In genomic region chr9:69078581-69078980, GRCh38 we compare ENCODE assay signal across 14 cellular contexts. TPM values are rescaled to one million over a fixed set of nuclear protein-coding genes. Genes with fewer than 3 reads are reported as not detected.
DNase-seq lines count a peak whose midpoint lies in the region; ATAC-seq and TF ChIP-seq lines count a peak whose summit lies in the region.
"Had no signal": no experiment of that assay in that cellular context is flagged by ENCODE, and none has a peak within 500 bp of the region (broad histone marks: within the 10 kb centered on the region; RNA-seq: fewer than 3 reads in every experiment).

No MANE protein-coding gene starts in this region.

- peaks cover 11% of the 10 kb centered on the region for H3K36me3 Mint-ChIP-seq in WTC11
- H3K36me3 Mint-ChIP-seq in activated naive CD8-positive, alpha-beta T cell treated with anti-CD3 and anti-CD28 coated beads, Interleukin-2, amount 50 U/mL, for 24 hours (ENCODE audit: low read depth) = peaks cover 20% of the 10 kb centered on the region

- peaks cover 10% of the 10 kb centered on the region for H3K9me3 Mint-ChIP-seq in WTC11
- peaks cover 3% of the 10 kb centered on the region for H3K9me3 Mint-ChIP-seq in activated naive CD8-positive, alpha-beta T cell treated with anti-CD3 and anti-CD28 coated beads, Interleukin-2, amount 50 U/mL, for 24 hours
- H3K9me3 Mint-ChIP-seq: activated CD8-positive, alpha-beta T cell treated with anti-CD3 and anti-CD28 coated beads for 36 hours; immature natural killer cell had no signal

- H3K4me3 Mint-ChIP-seq in WTC11 = no peak overlapping the region
- no peak overlapping the region for H3K4me3 Mint-ChIP-seq in activated naive CD8-positive, alpha-beta T cell treated with anti-CD3 and anti-CD28 coated beads, Interleukin-2, amount 50 U/mL, for 24 hours
- H3K4me3 Mint-ChIP-seq: activated CD8-positive, alpha-beta T cell treated with anti-CD3 and anti-CD28 coated beads for 36 hours; immature natural killer cell had no signal

- ATAC-seq in WTC11 (no peak), lower lobe of right lung (peak; percentile 58 to 80)
- ATAC-seq in activated naive CD8-positive, alpha-beta T cell treated with anti-CD3 and anti-CD28 coated beads, Interleukin-2, amount 50 U/mL, for 24 hours = no peak
- ATAC-seq: activated CD8-positive, alpha-beta T cell treated with anti-CD3 and anti-CD28 coated beads for 36 hours had no signal

- intact Hi-C loops in lower lobe of right lung (cut with DNase I) = no loop called here

- no peaks in the 10 kb centered on the region for H3K27me3 Mint-ChIP-seq in WTC11 (ENCODE audit: low read depth)
- H3K27me3 Mint-ChIP-seq in activated naive CD8-positive, alpha-beta T cell treated with anti-CD3 and anti-CD28 coated beads, Interleukin-2, amount 50 U/mL, for 24 hours = no peaks in the 10 kb centered on the region
- H3K27me3 Mint-ChIP-seq: activated CD8-positive, alpha-beta T cell treated with anti-CD3 and anti-CD28 coated beads for 36 hours had no signal

- H3K4me1 Mint-ChIP-seq in WTC11 = peaks cover 6% of the 10 kb centered on the region
- H3K4me1 Mint-ChIP-seq in activated naive CD8-positive, alpha-beta T cell treated with anti-CD3 and anti-CD28 coated beads, Interleukin-2, amount 50 U/mL, for 24 hours = no peaks in the 10 kb centered on the region
- H3K4me1 Mint-ChIP-seq: immature natural killer cell had no signal

- POLR2A ChIA-PET in WTC11 (lab: Charles Lee) = no interaction called here

- H3K4me1 ChIP-seq in lower lobe of right lung = peaks cover 7% of the 10 kb centered on the region

- H3K27me3 ChIP-seq in lower lobe of right lung (ENCODE audit: low read depth) = no peaks in the 10 kb centered on the region

- H3K36me3 ChIP-seq in lower lobe of right lung = no peaks in the 10 kb centered on the region

- DNase-seq in WTC11 (ENCODE audit: low spot score) (no peak), fibroblast of gingiva (ENCODE audit: low read depth) (peak; percentile 96), lower lobe of right lung (no peak), stromal cell of bone marrow (ENCODE audit: low read depth) (peak; percentile 44), cerebellum (ENCODE audit: low spot score) (no peak), retina (no peak)
- DNase-seq in activated naive CD8-positive, alpha-beta T cell treated with anti-CD3 and anti-CD28 coated beads, Interleukin-2, amount 50 U/mL, for 24 hours = no peak
- DNase-seq in activated CD4-positive, CD25-positive, alpha-beta regulatory T cell (lab: John Stamatoyannopoulos, UW) = no peak
- DNase-seq: activated CD8-positive, alpha-beta T cell treated with anti-CD3 and anti-CD28 coated beads for 36 hours; AML-193; effector CD4-positive, alpha-beta T cell; immature natural killer cell; stimulated activated CD4-positive, alpha-beta T cell treated with anti-CD3 and anti-CD28 coated beads, Interleukin-1b, Interleukin-23, amount 100 ng/mL, for 48 hours had no signal

- no peak overlapping the region for H3K4me3 ChIP-seq in lower lobe of right lung

- CTCF ChIA-PET in WTC11 (lab: Charles Lee) = no interaction called here

- H3K27ac Mint-ChIP-seq in WTC11 = peak overlapping the region; percentile 86
- H3K27ac Mint-ChIP-seq in activated naive CD8-positive, alpha-beta T cell treated with anti-CD3 and anti-CD28 coated beads, Interleukin-2, amount 50 U/mL, for 24 hours = no peak overlapping the region
- H3K27ac Mint-ChIP-seq: activated CD8-positive, alpha-beta T cell treated with anti-CD3 and anti-CD28 coated beads for 36 hours had no signal

- H3K9me3 ChIP-seq in lower lobe of right lung = no peaks in the 10 kb centered on the region

- H3K27ac ChIP-seq in lower lobe of right lung = no peak overlapping the region
- H3K27ac ChIP-seq: KMS-11 had no signal

- TF ChIP-seq CTCF in WTC11 (IDR thresholded peaks at IDR 0.05) (no peak), lower lobe of right lung (IDR thresholded peaks at IDR 0.05) (no peak)

TF ChIP-seq in WTC11, 78 proteins besides CTCF, POLR2A, EP300 and RAD21:
- TF ChIP-seq ZNF416 (CRISPR knock-in tag; IDR thresholded peaks at IDR 0.05) (no peak), TCF7 (CRISPR knock-in tag; IDR thresholded peaks at IDR 0.05; ENCODE audit: low read depth) (no peak)

RNA-seq across cellular contexts. Expression of gene FXN, which starts 43.0 kb away (rescaled TPM):
- total RNA-seq in WTC11 (2021) = 28.7 to 30.6 TPM (median 29.4 TPM) in 3 replicates
- 10.9 TPM for total RNA-seq in lower lobe of right lung
- total RNA-seq in cerebellum = 5.3 TPM

Comparison
In these comparisons a context has a peak if more than half of its experiments do, and no peak if none do; other contexts are left out.
1. ATAC-seq: peak in lower lobe of right lung (2 of 2); none in WTC11 (single experiment) and activated naive CD8-positive, alpha-beta T cell treated with anti-CD3 and anti-CD28 coated beads, Interleukin-2, amount 50 U/mL, for 24 hours (single experiment).
2. DNase-seq: peak in fibroblast of gingiva (single experiment) and stromal cell of bone marrow (single experiment); none in WTC11 (single experiment), lower lobe of right lung (single experiment), cerebellum (single experiment), activated naive CD8-positive, alpha-beta T cell treated with anti-CD3 and anti-CD28 coated beads, Interleukin-2, amount 50 U/mL, for 24 hours (single experiment), retina (single experiment) and activated CD4-positive, CD25-positive, alpha-beta regulatory T cell (0 of 4).